Comparison of ENCODE assay signal across 16 cellular contexts in genomic region chr7:10138087-10138854, GRCh38.
DNase-seq lines count a peak whose midpoint lies in the region; ATAC-seq and TF ChIP-seq lines count a peak whose summit lies in the region.
"Had no signal": no experiment of that assay in that cellular context is flagged by ENCODE, and none has a peak within 500 bp of the region (broad histone marks: within the 10 kb centered on the region; RNA-seq: fewer than 3 reads in every experiment).

No MANE protein-coding gene starts in this region.

- peak overlapping the region; percentile 28 for H3K18ac ChIP-seq in mesendoderm (ENCODE audit: low read length)

- H3K79me1 ChIP-seq in mesendoderm (ENCODE audit: low read length): no peaks in the 10 kb centered on the region

- peaks cover 6 to 14% of the 10 kb centered on the region in 2 donors for H3K9me3 Mint-ChIP-seq in effector memory CD8-positive, alpha-beta T cell
- H3K9me3 Mint-ChIP-seq: CD8-positive, alpha-beta T cell had no signal

- H3K27ac ChIP-seq in right cardiac atrium (ENCODE audit: low read length) (no peak overlapping the region), mesendoderm (ENCODE audit: low read depth, low read length) (no peak overlapping the region), tibial artery (peak overlapping the region; percentile 0 to 63)
- H3K27ac ChIP-seq: BLaER1 treated with 17β-estradiol and CSF1 and Interleukin-3, amounts not matched to agents 10 nM and 100 nM had no signal

- no peak for TF ChIP-seq CTCF in tibial artery (IDR thresholded peaks at IDR 0.05)

- no peak overlapping the region for H4K8ac ChIP-seq in mesendoderm (ENCODE audit: low read depth, low read length)

- H3K4ac ChIP-seq in mesendoderm (ENCODE audit: low read depth, low read length): no peak overlapping the region

- H3K4me1 Mint-ChIP-seq in effector memory CD8-positive, alpha-beta T cell (ENCODE audit: low read depth in 2 of 2): no peaks in the 10 kb centered on the region
- H3K4me1 Mint-ChIP-seq: B cell had no signal

- H2BK5ac ChIP-seq in mesendoderm (ENCODE audit: low read length): no peak overlapping the region

- H3K4me1 ChIP-seq in right cardiac atrium (ENCODE audit: control insufficient read depth, insufficient read depth, low read length) (no peaks in the 10 kb centered on the region), mesendoderm (ENCODE audit: control insufficient read depth, low read depth, low read length) (no peaks in the 10 kb centered on the region), tibial artery (peaks cover 0 to 39% (median 8%) of the 10 kb centered on the region in 4 donors)
- H3K4me1 ChIP-seq: BLaER1 treated with 17β-estradiol and CSF1 and Interleukin-3, amounts not matched to agents 10 nM and 100 nM had no signal

- H3K27me3 Mint-ChIP-seq in effector memory CD8-positive, alpha-beta T cell: no peaks in the 10 kb centered on the region
- H3K27me3 Mint-ChIP-seq: B cell had no signal

- no peak overlapping the region for H3K23ac ChIP-seq in mesendoderm (ENCODE audit: low read length)

- H3K4me2 ChIP-seq in mesendoderm (ENCODE audit: low read length): no peak overlapping the region
- H3K4me2 ChIP-seq: BLaER1 treated with 17β-estradiol and CSF1 and Interleukin-3, amounts not matched to agents 10 nM and 100 nM had no signal

- H3K56ac ChIP-seq in mesendoderm (ENCODE audit: low read length): no peak overlapping the region

- H3K9me3 ChIP-seq in right cardiac atrium (ENCODE audit: control insufficient read depth, low read length): no peaks in the 10 kb centered on the region
- no peaks in the 10 kb centered on the region for H3K9me3 ChIP-seq in tibial artery
- H3K9me3 ChIP-seq: BLaER1 treated with 17β-estradiol and CSF1 and Interleukin-3, amounts not matched to agents 10 nM and 100 nM had no signal

- H4K5ac ChIP-seq in mesendoderm (ENCODE audit: low read length): no peak overlapping the region

- ATAC-seq in right cardiac atrium: peak; percentile 66 to 96
- ATAC-seq in Right ventricle myocardium superior (ENCODE audit: poor library complexity): no peak
- ATAC-seq in effector memory CD8-positive, alpha-beta T cell (replicated peaks): no peak
- ATAC-seq in stimulated activated naive CD8-positive, alpha-beta T cell treated with anti-CD3 and anti-CD28 coated beads, Interleukin-15, Interleukin-2, amounts not matched to agents 100 U/mL and 50 U/mL, for 24 hours: no peak
- ATAC-seq: CD8-positive, alpha-beta T cell had no signal

- H3K9ac ChIP-seq in mesendoderm (ENCODE audit: low read length): no peak overlapping the region
- H3K9ac ChIP-seq: BLaER1 treated with 17β-estradiol and CSF1 and Interleukin-3, amounts not matched to agents 10 nM and 100 nM had no signal

- no peak overlapping the region for H3K4me3 Mint-ChIP-seq in effector memory CD8-positive, alpha-beta T cell
- H3K4me3 Mint-ChIP-seq: B cell; CD8-positive, alpha-beta T cell; H9 had no signal

- H2BK15ac ChIP-seq in mesendoderm (replicated peaks; ENCODE audit: low read depth): no peak overlapping the region

- H2BK120ac ChIP-seq in mesendoderm (ENCODE audit: low read depth, low read length): no peak overlapping the region

- H3K79me2 ChIP-seq in mesendoderm (ENCODE audit: control insufficient read depth, insufficient read depth, low read length): no peaks in the 10 kb centered on the region

- intact Hi-C loops in right cardiac atrium (cut with DNase I) (no loop called here), Right ventricle myocardium superior (cut with DNase I) (no loop called here), tibial artery (cut with DNase I; ENCODE audit: low total_unique reads) (no loop called here)

- H3K4me3 ChIP-seq in right cardiac atrium (ENCODE audit: low read length) (no peak overlapping the region), mesendoderm (ENCODE audit: low read length) (no peak overlapping the region), tibial artery (no peak overlapping the region)
- H3K4me3 ChIP-seq: BLaER1 treated with 17β-estradiol and CSF1 and Interleukin-3, amounts not matched to agents 10 nM and 100 nM had no signal

- H2AK5ac ChIP-seq in mesendoderm (ENCODE audit: low read length): no peak overlapping the region

- H3K36me3 ChIP-seq in mesendoderm (ENCODE audit: control insufficient read depth, insufficient read depth, low read length) (no peaks in the 10 kb centered on the region), tibial artery (no peaks in the 10 kb centered on the region)
- H3K36me3 ChIP-seq: BLaER1 treated with 17β-estradiol and CSF1 and Interleukin-3, amounts not matched to agents 10 nM and 100 nM had no signal

- no peak overlapping the region for H3K27ac Mint-ChIP-seq in effector memory CD8-positive, alpha-beta T cell
- H3K27ac Mint-ChIP-seq: B cell; CD8-positive, alpha-beta T cell; H9 had no signal

- no peaks in the 10 kb centered on the region for H3K36me3 Mint-ChIP-seq in effector memory CD8-positive, alpha-beta T cell (ENCODE audit: insufficient read depth)
- H3K36me3 Mint-ChIP-seq: CD8-positive, alpha-beta T cell had no signal

- 71% methylated on average over 5 of the region's 5 CpGs for WGBS in right cardiac atrium
- no CpG with 5 or more reads among the region's 5 CpGs for WGBS in mesendoderm (ENCODE audit: extremely low coverage, insufficient coverage, low lambda C conversion rate)

- no peak for DNase-seq in right cardiac atrium
- no peak for DNase-seq in Right ventricle myocardium superior
- peak; percentile 39 for DNase-seq in SK-N-DZ (ENCODE audit: low spot score)
- no peak for DNase-seq in mesendoderm
- DNase-seq in tibial artery: no peak
- no peak for DNase-seq in effector memory CD8-positive, alpha-beta T cell
- no peak for DNase-seq in effector CD4-positive, alpha-beta T cell
- no peak for DNase-seq in stimulated activated naive CD8-positive, alpha-beta T cell treated with anti-CD3 and anti-CD28 coated beads, Interleukin-15, Interleukin-2, amounts not matched to agents 100 U/mL and 50 U/mL, for 24 hours
- DNase-seq: Calu3; CD8-positive, alpha-beta T cell; DMS79 treated with DMSO at 0.1 percent for 48 hours; GF-D8; GOT3; H9 had no signal

- no peaks in the 10 kb centered on the region for H3K27me3 ChIP-seq in right cardiac atrium (ENCODE audit: control insufficient read depth, insufficient read depth)
- H3K27me3 ChIP-seq in mesendoderm (ENCODE audit: insufficient read depth, low read length, poor library complexity): no peaks in the 10 kb centered on the region
- no peaks in the 10 kb centered on the region for H3K27me3 ChIP-seq in tibial artery
- H3K27me3 ChIP-seq: BLaER1 treated with 17β-estradiol and CSF1 and Interleukin-3, amounts not matched to agents 10 nM and 100 nM had no signal

Comparison
In these comparisons a context has a peak if more than half of its experiments do, and no peak if none do; other contexts are left out.
1. ATAC-seq: peak in right cardiac atrium (2 of 2); none in Right ventricle myocardium superior (single experiment), effector memory CD8-positive, alpha-beta T cell (single experiment) and stimulated activated naive CD8-positive, alpha-beta T cell treated with anti-CD3 and anti-CD28 coated beads, Interleukin-15, Interleukin-2, amounts not matched to agents 100 U/mL and 50 U/mL, for 24 hours (single experiment).
2. H3K27ac ChIP-seq: peak in tibial artery (2 of 2); none in right cardiac atrium (single experiment) and mesendoderm (single experiment).